ENCODE assay signal across 31 cellular contexts in the genomic region with DNA sequence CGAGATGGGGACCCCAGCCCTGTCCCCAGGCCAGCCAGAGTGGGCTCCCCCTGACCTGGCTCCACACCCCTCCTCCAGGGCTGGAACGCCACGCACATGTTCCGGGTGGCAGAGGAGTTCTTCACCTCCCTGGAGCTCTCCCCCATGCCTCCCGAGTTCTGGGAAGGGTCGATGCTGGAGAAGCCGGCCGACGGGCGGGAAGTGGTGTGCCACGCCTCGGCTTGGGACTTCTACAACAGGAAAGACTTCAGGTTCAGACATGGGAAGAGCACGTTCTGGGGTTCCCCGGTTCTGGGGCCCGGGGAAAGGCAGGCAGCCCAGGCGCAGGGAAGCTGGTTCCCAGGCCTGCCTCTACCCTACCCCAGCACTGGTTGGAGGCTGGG. TPM values are rescaled to one million over a fixed set of nuclear protein-coding genes. Genes with fewer than 3 reads are reported as not detected.
"Had no signal": no experiment of that assay in that cellular context is flagged by ENCODE, and none has a peak within 500 bp of the region (broad histone marks: within the 10 kb centered on the region; RNA-seq: fewer than 3 reads in every experiment).

No MANE protein-coding gene starts in this region.

- H3K27me3 ChIP-seq: ascending aorta, testis, uterus had no signal

- H3K9me3 ChIP-seq: ascending aorta, mucosa of descending colon, right lobe of liver, testis, transverse colon, uterus had no signal

- H3K4me3 ChIP-seq: ascending aorta, cardiac muscle cell, lung, mucosa of descending colon, right lobe of liver, testis, transverse colon, uterus had no signal

- ATAC-seq: esophagus mucosa; left lobe of liver; mucosa of descending colon; natural killer cell treated with Interleukin-12 subunit alpha and Interleukin-12 subunit beta and Interleukin-15 and Interleukin-18, amount 100 ng/mL, for 72 hours; right lobe of liver; WTC11 had no signal

- H3K36me3 ChIP-seq: ascending aorta, cardiac muscle cell, right lobe of liver, transverse colon, uterus had no signal

- H3K27ac ChIP-seq: ascending aorta, cardiac muscle cell, right lobe of liver, testis, transverse colon, uterus had no signal

- DNase-seq: activated CD4-positive, alpha-beta memory T cell treated with anti-CD3 and anti-CD28 coated beads, Interleukin-2, amount 10 ng/mL, durations not matched to agents 7 days and 5 days; activated CD4-positive, alpha-beta T cell treated with anti-CD3 and anti-CD28 coated beads for 1 hour; activated CD4-positive, alpha-beta T cell treated with anti-CD3 and anti-CD28 coated beads, Interleukin-2, amount 10 ng/mL, durations not matched to agents 7 days and 5 days; activated CD8-positive, alpha-beta memory T cell treated with anti-CD3 and anti-CD28 coated beads, Interleukin-2, amount 50 U/mL, for 48 hours; activated gamma-delta T cell treated with Interleukin-2 at 50 U/mL for 16 hours; activated naive CD8-positive, alpha-beta T cell treated with anti-CD3 and anti-CD28 coated beads, Interleukin-2, amount 10 ng/mL, durations not matched to agents 7 days and 5 days; activated T-cell treated with anti-CD3 and anti-CD28 coated beads, Interleukin-2, amount 50 U/mL, for 24 hours; cortex of kidney; foreskin fibroblast; hypothalamus; immature natural killer cell; mucosa of descending colon; stimulated activated CD4-positive, alpha-beta T cell treated with anti-CD3 and anti-CD28 coated beads, Interleukin-2, amount 100 ng/mL, for 48 hours; stimulated activated naive CD4-positive, alpha-beta T cell treated with Interleukin-2 at 50 U/mL for 16 hours; SW 1271; T1000; testis; transverse colon; uterus had no signal

RNA-seq across cellular contexts. Expression of gene ACE, which starts 4.6 kb away (rescaled TPM):
- total RNA-seq: natural killer cell treated with Interleukin-12 subunit alpha and Interleukin-12 subunit beta and Interleukin-15 and Interleukin-18, amount 100 ng/mL, for 72 hours had no signal

RNA-seq across cellular contexts. Expression of gene KCNH6, which starts 41.7 kb away (rescaled TPM):
- total RNA-seq: activated CD4-positive, alpha-beta memory T cell treated with anti-CD3 and anti-CD28 coated beads, Interleukin-2, amount 10 ng/mL, durations not matched to agents 7 days and 5 days; activated CD4-positive, alpha-beta T cell treated with anti-CD3 and anti-CD28 coated beads, Interleukin-2, amount 10 ng/mL, durations not matched to agents 7 days and 5 days; activated naive CD8-positive, alpha-beta T cell treated with anti-CD3 and anti-CD28 coated beads, Interleukin-2, amount 10 ng/mL, durations not matched to agents 7 days and 5 days; ascending aorta; esophagus mucosa; left lobe of liver; mesenteric fat pad; myocyte; natural killer cell treated with Interleukin-12 subunit alpha and Interleukin-12 subunit beta and Interleukin-15 and Interleukin-18, amount 100 ng/mL, for 72 hours; osteocyte; right lobe of liver; skeletal muscle tissue; uterus had no signal
